Comparison of ENCODE assay signal across 15 cellular contexts in the genomic region with DNA sequence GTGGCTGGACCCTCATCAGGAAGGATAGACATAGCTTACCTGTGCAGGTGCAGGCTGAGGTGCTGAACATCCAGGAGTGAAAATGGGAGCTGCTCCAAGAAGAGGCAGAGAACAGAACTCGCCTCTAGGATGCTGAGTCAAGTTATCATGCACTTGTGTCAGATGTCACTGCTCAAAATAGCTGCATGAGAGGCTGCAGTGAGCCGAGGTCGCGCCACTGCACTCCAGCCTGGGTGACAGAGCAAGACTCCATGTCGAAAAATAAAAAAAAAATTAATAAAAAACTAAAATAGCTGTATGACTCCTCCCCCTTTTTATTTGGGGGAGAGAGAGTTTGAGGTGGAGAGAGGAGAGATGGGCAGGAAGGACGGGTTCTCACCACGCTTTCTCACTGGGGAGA.
DNase-seq lines count a peak whose midpoint lies in the region; ATAC-seq and TF ChIP-seq lines count a peak whose summit lies in the region.
"Had no signal": no experiment of that assay in that cellular context is flagged by ENCODE, and none has a peak within 500 bp of the region (broad histone marks: within the 10 kb centered on the region; RNA-seq: fewer than 3 reads in every experiment).

No MANE protein-coding gene starts in this region.

- H3K9me3 ChIP-seq in heart left ventricle (no peaks in the 10 kb centered on the region), gastrocnemius medialis (no peaks in the 10 kb centered on the region)
- H3K9me3 ChIP-seq: BE2C, Caco-2, HAP-1 had no signal

- WGBS in heart left ventricle, 4 donors: 39 to 53% (median 50%) methylated on average over 7 of the region's 7 CpGs

- intact Hi-C loops in heart left ventricle (cut with DNase I): no loop called here
- intact Hi-C loops in cardiac septum (cut with DNase I): no loop called here
- intact Hi-C loops in gastrocnemius medialis (cut with DNase I; ENCODE audit: low total_unique reads): no loop called here

- in situ Hi-C loops in gastrocnemius medialis (cut with MboI; ENCODE audit: low sequenced_read_pairs in 4 of 4): no loop called here

- TF ChIP-seq POLR2A in heart left ventricle (IDR thresholded peaks at IDR 0.05) (no peak), gastrocnemius medialis (IDR thresholded peaks at IDR 0.05) (peak; percentile 48 to 77)

- peaks cover 0 to 11% (median 0%) of the 10 kb centered on the region in 12 donors for H3K4me1 ChIP-seq in heart left ventricle
- H3K4me1 ChIP-seq in gastrocnemius medialis: peaks cover 0 to 13% of the 10 kb centered on the region in 2 donors
- H3K4me1 ChIP-seq: BE2C, Caco-2, HAP-1 had no signal

- H3K27me3 ChIP-seq in heart left ventricle: peaks cover 0 to 14% (median 8%) of the 10 kb centered on the region in 9 donors
- H3K27me3 ChIP-seq in gastrocnemius medialis: no peaks in the 10 kb centered on the region

- DNase-seq in heart left ventricle (peak in 2 of 5 donors; percentile 41 to 49), cardiac septum (ENCODE audit: low spot score) (no peak), myocyte (ENCODE audit: low read depth) (peak; percentile 55), gastrocnemius medialis (peak; percentile 40 to 59)
- no peak for DNase-seq in stimulated activated naive CD4-positive, alpha-beta T cell (lab: John Stamatoyannopoulos, UW)
- no peak for DNase-seq in activated CD8-positive, alpha-beta memory T cell treated with anti-CD3 and anti-CD28 coated beads, Interleukin-2, amount 50 U/mL, for 4 hours
- DNase-seq: ACHN; BE2C; Caco-2; CD4-positive, alpha-beta T cell; GM23248 had no signal

- H3K4me3 ChIP-seq in heart left ventricle: no peak overlapping the region
- peak overlapping the region; percentile 1 to 51 (median 37) for H3K4me3 ChIP-seq in gastrocnemius medialis
- H3K4me3 ChIP-seq: GM23248, HAP-1 had no signal

- H3K27ac ChIP-seq in heart left ventricle (no peak overlapping the region), gastrocnemius medialis (peak overlapping the region; percentile 45 to 90 (median 84))
- H3K27ac ChIP-seq: C4-2B, GM23248, HL-60 had no signal

- no peaks in the 10 kb centered on the region for H3K36me3 ChIP-seq in heart left ventricle
- H3K36me3 ChIP-seq in gastrocnemius medialis: no peaks in the 10 kb centered on the region
- H3K36me3 ChIP-seq: BE2C, HAP-1 had no signal

- TF ChIP-seq CTCF in heart left ventricle (IDR thresholded peaks at IDR 0.05) (no peak), gastrocnemius medialis (IDR thresholded peaks at IDR 0.05 in 4 of 5, conservative IDR thresholded peaks at IDR 0.05 in 1 of 5) (no peak)

- ATAC-seq in heart left ventricle: peak; percentile 53 to 84 (median 78)
- peak; percentile 96 for ATAC-seq in gastrocnemius medialis
- ATAC-seq in HG03025 (IDR thresholded peaks at IDR 0.05; ENCODE audit: low FRiP score, unreplicated experiment): no peak

Comparison
In these comparisons a context has a peak if more than half of its experiments do, and no peak if none do; other contexts are left out.
1. DNase-seq: peak in myocyte (single experiment) and gastrocnemius medialis (2 of 2); none in cardiac septum (single experiment), stimulated activated naive CD4-positive, alpha-beta T cell (0 of 6) and activated CD8-positive, alpha-beta memory T cell treated with anti-CD3 and anti-CD28 coated beads, Interleukin-2, amount 50 U/mL, for 4 hours (single experiment).
2. H3K27ac ChIP-seq: peak in gastrocnemius medialis (4 of 4); none in heart left ventricle (0 of 12).
3. H3K4me3 ChIP-seq: peak in gastrocnemius medialis (4 of 4); none in heart left ventricle (0 of 12).
4. POLR2A ChIP-seq: peak in gastrocnemius medialis (2 of 2); none in heart left ventricle (0 of 2).